In genomic region chr4:24598025-24598424, GRCh38 we compare ENCODE assay signal across 15 cellular contexts. TPM values are rescaled to one million over a fixed set of nuclear protein-coding genes. Genes with fewer than 3 reads are reported as not detected.
DNase-seq lines count a peak whose midpoint lies in the region; ATAC-seq, FAIRE-seq and TF ChIP-seq lines count a peak whose summit lies in the region.
"Had no signal": no experiment of that assay in that cellular context is flagged by ENCODE, and none has a peak within 500 bp of the region (broad histone marks: within the 10 kb centered on the region; RNA-seq: fewer than 3 reads in every experiment).

No MANE protein-coding gene starts in this region.

- H3K4me1 Mint-ChIP-seq in endodermal cell, result peaks cover 15% of the 10 kb centered on the region

- H3K4me2 ChIP-seq in trophoblast cell (ENCODE audit: low read length), result no peak overlapping the region

- H3K27ac ChIP-seq in RWPE2 (ENCODE audit: poor library complexity, severe bottlenecking) (peak overlapping the region; percentile 85), trophoblast cell (ENCODE audit: low read depth, low read length) (peak overlapping the region; percentile 75), endodermal cell (ENCODE audit: low read depth, low read length) (no peak overlapping the region)
- H3K27ac ChIP-seq: ovary, tibial artery had no signal

- H3K4me3 Mint-ChIP-seq in endodermal cell, result no peak overlapping the region
- H3K4me3 Mint-ChIP-seq: activated naive CD4-positive, alpha-beta T cell treated with anti-CD3 and anti-CD28 coated beads for 36 hours; IgD-negative memory B cell had no signal

- H4K8ac ChIP-seq in trophoblast cell (ENCODE audit: low read depth, low read length), result peak overlapping the region; percentile 43

- H3K36me3 ChIP-seq in RWPE2 (ENCODE audit: low read depth) (no peaks in the 10 kb centered on the region), trophoblast cell (ENCODE audit: control insufficient read depth in 1 of 2, insufficient read depth in 2 of 2, low read length in 2 of 2) (no peaks in the 10 kb centered on the region), endodermal cell (ENCODE audit: control insufficient read depth, insufficient read depth, low read length) (no peaks in the 10 kb centered on the region)
- H3K36me3 ChIP-seq: ovary, tibial artery had no signal

- no peak overlapping the region for H3K23ac ChIP-seq in trophoblast cell (ENCODE audit: low read length)

- H2AFZ ChIP-seq in trophoblast cell (ENCODE audit: insufficient read depth, low read length, poor library complexity), result no peak overlapping the region

- no peaks in the 10 kb centered on the region for H3K79me2 ChIP-seq in trophoblast cell (ENCODE audit: control insufficient read depth, insufficient read depth, low read length, poor library complexity)

- peak; percentile 85 for ATAC-seq in RWPE2 (ENCODE audit: low read depth)

- no CpG with 5 or more reads among the region's 8 CpGs for WGBS in trophoblast cell (ENCODE audit: extremely low coverage, insufficient coverage, insufficient read length)
- WGBS in endodermal cell (ENCODE audit: insufficient coverage in 1 of 2, insufficient read length in 1 of 2), 2 experiments, result 74 to 87% methylated on average over 4 to 8 of the region's 8 CpGs

- H3K9ac ChIP-seq in trophoblast cell (ENCODE audit: low read length) (no peak overlapping the region), endodermal cell (ENCODE audit: extremely low read depth, low read length, poor library complexity, severe bottlenecking) (no peak overlapping the region)

- H3K4me3 ChIP-seq in RWPE2 (ENCODE audit: severe bottlenecking) (no peak overlapping the region), trophoblast cell (ENCODE audit: low read depth, low read length) (no peak overlapping the region), endodermal cell (ENCODE audit: low read length) (no peak overlapping the region)
- H3K4me3 ChIP-seq: ovary, tibial artery had no signal

- H2BK120ac ChIP-seq in trophoblast cell (ENCODE audit: insufficient read depth, low read length, poor library complexity), result peak overlapping the region; percentile 76

- no peaks in the 10 kb centered on the region for H3K36me3 Mint-ChIP-seq in endodermal cell (ENCODE audit: low read depth)

- DNase-seq in DMS53 treated with DMSO at 0.1 percent for 48 hours (lab: John Stamatoyannopoulos, UW; ENCODE audit: unreplicated experiment) (peak; percentile 96), RWPE2 (ENCODE audit: low spot score) (peak; percentile 72), trophoblast cell (peak; percentile 93 to 99), NCI-H2171 (lab: John Stamatoyannopoulos, UW) (no peak), superior temporal gyrus (ENCODE audit: extremely low spot score) (no peak), NCI-H1048 (lab: John Stamatoyannopoulos, UW) (no peak), endodermal cell (no peak)
- DNase-seq: activated naive CD4-positive, alpha-beta T cell treated with anti-CD3 and anti-CD28 coated beads for 36 hours; hippocampal formation; mesendoderm; NCI-H774; ovary; tibial artery had no signal

- H3K18ac ChIP-seq in trophoblast cell (ENCODE audit: low read length), result no peak overlapping the region

- no peak overlapping the region for H3K27ac Mint-ChIP-seq in endodermal cell
- H3K27ac Mint-ChIP-seq: activated naive CD4-positive, alpha-beta T cell treated with anti-CD3 and anti-CD28 coated beads for 36 hours; IgD-negative memory B cell had no signal

- no peak for TF ChIP-seq CTCF in RWPE2 (IDR thresholded peaks at IDR 0.05; ENCODE audit: poor library complexity, severe bottlenecking)
- no peak for TF ChIP-seq CTCF in endodermal cell (conservative IDR thresholded peaks at IDR 0.05)

- H2BK12ac ChIP-seq in trophoblast cell (ENCODE audit: low read length), result peak overlapping the region; percentile 75

- H2AK5ac ChIP-seq in trophoblast cell (ENCODE audit: low read length), result no peak overlapping the region

- no peaks in the 10 kb centered on the region for H3K9me3 Mint-ChIP-seq in endodermal cell

- H3K79me1 ChIP-seq in trophoblast cell (ENCODE audit: low read length), result peaks cover 16% of the 10 kb centered on the region

- peak overlapping the region; percentile 37 for H2BK5ac ChIP-seq in trophoblast cell (ENCODE audit: low read depth, low read length, poor library complexity)

- peak overlapping the region; percentile 40 for H3K14ac ChIP-seq in trophoblast cell (ENCODE audit: low read length)

- peak; percentile 41 for FAIRE-seq in islet of Langerhans (lab: Jason Lieb, UNC)

- no peak overlapping the region for H4K12ac ChIP-seq in trophoblast cell (ENCODE audit: low read depth, low read length)

- no peaks in the 10 kb centered on the region for H3K27me3 Mint-ChIP-seq in endodermal cell (ENCODE audit: insufficient read depth)

- no peaks in the 10 kb centered on the region for H3K9me3 ChIP-seq in RWPE2 (ENCODE audit: severe bottlenecking)
- H3K9me3 ChIP-seq in trophoblast cell (ENCODE audit: insufficient read depth, low read depth, low read length), result peaks cover 2% of the 10 kb centered on the region
- no peaks in the 10 kb centered on the region for H3K9me3 ChIP-seq in endodermal cell (ENCODE audit: control insufficient read depth, low read length)
- H3K9me3 ChIP-seq: ovary had no signal

- no peak overlapping the region for H4K91ac ChIP-seq in trophoblast cell (ENCODE audit: low read depth, low read length)

- H3K4ac ChIP-seq in trophoblast cell (ENCODE audit: low read depth, low read length), result peak overlapping the region; percentile 64

- H3K27me3 ChIP-seq in RWPE2 (ENCODE audit: insufficient read depth, poor library complexity, severe bottlenecking) (no peaks in the 10 kb centered on the region), trophoblast cell (ENCODE audit: insufficient read depth, low read length) (no peaks in the 10 kb centered on the region), endodermal cell (ENCODE audit: control insufficient read depth, insufficient read depth, low read length, poor library complexity, severe bottlenecking) (no peaks in the 10 kb centered on the region)
- H3K27me3 ChIP-seq: ovary had no signal

- H3K4me1 ChIP-seq in RWPE2 (ENCODE audit: insufficient read depth, poor library complexity, severe bottlenecking) (peaks cover 32% of the 10 kb centered on the region), trophoblast cell (ENCODE audit: control insufficient read depth in 1 of 2, insufficient read depth in 2 of 2, low read length in 2 of 2) (peaks cover 12 to 14% of the 10 kb centered on the region in 2 experiments), endodermal cell (ENCODE audit: control insufficient read depth, insufficient read depth, low read length) (no peaks in the 10 kb centered on the region)
- H3K4me1 ChIP-seq: tibial artery had no signal

RNA-seq across cellular contexts. Expression of gene DHX15, which starts 13.7 kb away (rescaled TPM):
- 129 TPM in 2 replicates for polyA plus RNA-seq in trophoblast cell (2013)
- total RNA-seq in endodermal cell, result 100 to 1,000 TPM; 193 to 195 TPM
- 181 TPM for polyA plus RNA-seq in endodermal cell (2013, experiment 1 of 2)
- polyA plus RNA-seq in endodermal cell (2013, experiment 2 of 2), result 165 TPM

Comparison
In these comparisons a context has a peak if more than half of its experiments do, and no peak if none do; other contexts are left out.
1. DNase-seq: peak in DMS53 treated with DMSO at 0.1 percent for 48 hours (single experiment), RWPE2 (single experiment) and trophoblast cell (2 of 2); none in NCI-H2171 (single experiment), superior temporal gyrus (single experiment), NCI-H1048 (single experiment) and endodermal cell (single experiment).